ENCODE assay signal across 7 cellular contexts in the genomic region with DNA sequence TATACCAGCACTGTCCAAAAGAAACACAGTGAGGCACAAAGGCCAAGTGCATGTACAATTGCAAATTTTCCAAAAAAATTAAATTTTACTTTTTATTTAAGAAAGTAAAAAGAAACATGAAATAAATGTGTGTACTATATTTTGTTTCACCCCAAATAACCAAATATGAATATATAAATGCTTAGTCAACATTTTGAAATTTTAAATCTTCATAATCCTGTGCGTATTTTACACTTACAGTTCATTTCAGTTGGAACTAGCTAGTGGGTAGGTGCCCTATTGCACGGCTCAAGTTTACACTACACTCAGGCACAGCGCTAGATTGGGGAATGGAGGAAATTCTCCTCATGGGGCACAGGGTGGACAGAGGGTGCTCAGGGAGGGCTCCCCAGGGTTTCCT. TPM values are rescaled to one million over a fixed set of nuclear protein-coding genes. Genes with fewer than 3 reads are reported as not detected.
DNase-seq lines count a peak whose midpoint lies in the region; TF ChIP-seq lines count a peak whose summit lies in the region.
"Had no signal": no experiment of that assay in that cellular context is flagged by ENCODE, and none has a peak within 500 bp of the region (broad histone marks: within the 10 kb centered on the region; RNA-seq: fewer than 3 reads in every experiment).

No MANE protein-coding gene starts in this region.

- no peaks in the 10 kb centered on the region for H3K9me3 Mint-ChIP-seq in MCF 10A (ENCODE audit: unreplicated experiment)
- H3K9me3 Mint-ChIP-seq in type B pancreatic cell: no peaks in the 10 kb centered on the region

- H3K27me3 Mint-ChIP-seq in MCF 10A (ENCODE audit: insufficient read depth, unreplicated experiment) (no peaks in the 10 kb centered on the region), type B pancreatic cell (no peaks in the 10 kb centered on the region)

- TF ChIP-seq POLR2A in breast epithelium (IDR thresholded peaks at IDR 0.05): no peak

- DNase-seq in breast epithelium (ENCODE audit: low spot score in 2 of 2) (no peak), MCF 10A (ENCODE audit: unreplicated experiment) (no peak), fibroblast of mammary gland (ENCODE audit: low read depth) (no peak), type B pancreatic cell (ENCODE audit: extremely low spot score, unreplicated experiment) (no peak), cortex of kidney (lab: John Stamatoyannopoulos, UW) (no peak), NCI-H2029 treated with DMSO at 0.1 percent for 48 hours (lab: John Stamatoyannopoulos, UW) (no peak)
- DNase-seq: cerebellar nuclear complex had no signal

- no peaks in the 10 kb centered on the region for H3K36me3 ChIP-seq in breast epithelium

- intact Hi-C loops in breast epithelium (cut with DNase I; ENCODE audit: low total_unique reads) (no loop called here), MCF 10A (cut with micrococcal nuclease) (loop anchor here (5.0 kb wide), 1 partner anchor 110 kb away; no protein-coding TSS in a partner anchor)

- H3K4me3 ChIP-seq in breast epithelium (peak overlapping the region; percentile 72 to 89 (median 80)), fibroblast of mammary gland (ENCODE audit: control insufficient read depth, low read depth, low read length) (peak overlapping the region; percentile 66)

- BruUV-seq in MCF 10A (replicated peaks; lab: Mats Ljungman, UMichigan): no TSS peak

- peaks cover 29% of the 10 kb centered on the region for H3K4me1 Mint-ChIP-seq in MCF 10A (ENCODE audit: insufficient read depth, unreplicated experiment)
- H3K4me1 Mint-ChIP-seq in type B pancreatic cell (ENCODE audit: unreplicated experiment): peaks cover 27% of the 10 kb centered on the region

- no peaks in the 10 kb centered on the region for H3K27me3 ChIP-seq in breast epithelium

- TF ChIP-seq CTCF in breast epithelium (IDR thresholded peaks at IDR 0.05) (no peak), MCF 10A (IDR thresholded peaks at IDR 0.05; ENCODE audit: unreplicated experiment) (no peak), fibroblast of mammary gland (conservative IDR thresholded peaks at IDR 0.05; ENCODE audit: control insufficient read depth, insufficient read depth, low read depth, low read length) (no peak), type B pancreatic cell (conservative IDR thresholded peaks at IDR 0.05) (no peak)

- peak overlapping the region in 1 of 2 donors; percentile 93 for H3K27ac ChIP-seq in breast epithelium

- peaks cover 19% of the 10 kb centered on the region for H3K36me3 Mint-ChIP-seq in MCF 10A (ENCODE audit: insufficient read depth, unreplicated experiment)
- H3K36me3 Mint-ChIP-seq in type B pancreatic cell: peaks cover 21% of the 10 kb centered on the region

- POLR2A ChIA-PET in MCF 10A (lab: Yijun Ruan, JAX): no interaction called here

- H3K27ac Mint-ChIP-seq in MCF 10A (ENCODE audit: low read depth, unreplicated experiment) (no peak overlapping the region), type B pancreatic cell (no peak overlapping the region)

- H3K4me3 Mint-ChIP-seq in MCF 10A (ENCODE audit: unreplicated experiment): no peak overlapping the region
- peak overlapping the region; percentile 69 for H3K4me3 Mint-ChIP-seq in type B pancreatic cell

- CTCF ChIA-PET in MCF 10A (lab: Yijun Ruan, JAX): no interaction called here

- no peaks in the 10 kb centered on the region for H3K4me1 ChIP-seq in breast epithelium

- H3K9me3 ChIP-seq in breast epithelium: no peaks in the 10 kb centered on the region

RNA-seq across cellular contexts. Expression of a gene that starts 18.0 kb away (rescaled TPM):
- total RNA-seq in breast epithelium (10 to 100 TPM in 2 of 3 donors, 1 to 10 TPM in 1; 7.4 to 18.0 (median 12.5) TPM), MCF 10A (2022) (7.4 and 9.8 TPM in 2 replicates), type B pancreatic cell (ENCODE audit: low replicate concordance) (3.8 and 8.7 TPM in 2 replicates)

RNA-seq across cellular contexts. Expression of a gene that starts 20.3 kb away (rescaled TPM):
- 10 to 100 TPM in 2 of 3 donors, 1 to 10 TPM in 1; 9.1 to 23.4 (median 12.8) TPM for total RNA-seq in breast epithelium
- total RNA-seq in MCF 10A (2022): 8.0 and 15.5 TPM in 2 replicates
- total RNA-seq in type B pancreatic cell (ENCODE audit: low replicate concordance): 19.6 and 19.9 TPM in 2 replicates

RNA-seq across cellular contexts. Expression of a gene that starts 35.4 kb away (rescaled TPM):
- total RNA-seq in breast epithelium (10 to 100 TPM; 10.6 to 19.6 (median 14.1) TPM), MCF 10A (2022) (14.6 and 16.9 TPM in 2 replicates), type B pancreatic cell (ENCODE audit: low replicate concordance) (18.6 and 23.8 TPM in 2 replicates)

RNA-seq across cellular contexts. Expression of a gene that starts 39.4 kb away (rescaled TPM):
- total RNA-seq in breast epithelium: 10 to 100 TPM in 2 of 3 donors, 1 to 10 TPM in 1; 4.8 to 18.7 (median 11.5) TPM
- 6.7 and 8.7 TPM in 2 replicates for total RNA-seq in MCF 10A (2022)
- 8.7 and 21.6 TPM in 2 replicates for total RNA-seq in type B pancreatic cell (ENCODE audit: low replicate concordance)

RNA-seq across cellular contexts. Expression of a gene that starts 57.3 kb away (rescaled TPM):
- total RNA-seq in breast epithelium (10 to 100 TPM; 13.6 to 20.3 (median 13.8) TPM), MCF 10A (2022) (9.9 and 16.4 TPM in 2 replicates), type B pancreatic cell (ENCODE audit: low replicate concordance) (13.1 and 16.4 TPM in 2 replicates)
